23 cellular contexts compared by ENCODE assay signal in genomic region chr6:53233309-53233708, GRCh38.
DNase-seq lines count a peak whose midpoint lies in the region; ATAC-seq and TF ChIP-seq lines count a peak whose summit lies in the region.
"Had no signal": no experiment of that assay in that cellular context is flagged by ENCODE, and none has a peak within 500 bp of the region (broad histone marks: within the 10 kb centered on the region; RNA-seq: fewer than 3 reads in every experiment).

No MANE protein-coding gene starts in this region.

- WGBS in IMR-90 (ENCODE audit: extremely low coverage in 2 of 2, insufficient read length in 1 of 2), 2 experiments: no CpG with 5 or more reads among the region's 4 CpGs

- no peak overlapping the region for H4K5ac ChIP-seq in IMR-90 (ENCODE audit: low read depth, low read length)

- TF ChIP-seq CTCF in IMR-90 (conservative IDR thresholded peaks at IDR 0.05; ENCODE audit: low read depth, low read length): no peak

- BruUV-seq in IMR-90 (replicated peaks; lab: Mats Ljungman, UMichigan): no TSS peak

- H2BK5ac ChIP-seq in IMR-90 (ENCODE audit: low read depth, low read length, poor library complexity, severe bottlenecking): no peak overlapping the region

- dilution Hi-C loops in IMR-90 (cut with HindIII; ENCODE audit: low sequenced_read_pairs, unreplicated experiment): no loop called here

- H3K36me3 ChIP-seq in IMR-90 (ENCODE audit: control insufficient read depth, insufficient read depth, low read length): no peaks in the 10 kb centered on the region
- H3K36me3 ChIP-seq: lower lobe of right lung, thoracic aorta had no signal

- no peak overlapping the region for H3K4me2 ChIP-seq in IMR-90 (ENCODE audit: low read depth, low read length)
- H3K4me2 ChIP-seq: GM23338 had no signal

- H2BK15ac ChIP-seq in IMR-90 (ENCODE audit: low read depth, low read length): no peak overlapping the region

- no peak overlapping the region for H2AFZ ChIP-seq in IMR-90 (replicated peaks; ENCODE audit: low read length, poor library complexity)
- H2AFZ ChIP-seq: GM23338 had no signal

- H3K27ac ChIP-seq in IMR-90 (ENCODE audit: insufficient read depth, low read length): no peak overlapping the region
- H3K27ac ChIP-seq: 22Rv1, epithelial cell of prostate, lower lobe of right lung, thoracic aorta had no signal

- peaks cover 20% of the 10 kb centered on the region for H3K27me3 ChIP-seq in IMR-90 (ENCODE audit: control insufficient read depth, insufficient read depth, low read length)

- H3K4ac ChIP-seq in IMR-90 (ENCODE audit: low read depth, low read length): no peak overlapping the region

- no peak for TF ChIP-seq RAD21 in IMR-90 (IDR thresholded peaks at IDR 0.05; ENCODE audit: low read length)

- in situ Hi-C loops in IMR-90 (cut with MboI; ENCODE audit: low sequenced_read_pairs): no loop called here

- H4K8ac ChIP-seq in IMR-90 (ENCODE audit: low read depth in 2 of 2, low read length in 2 of 2): no peak overlapping the region

- no peak overlapping the region for H2AK9ac ChIP-seq in IMR-90 (replicated peaks; ENCODE audit: low read depth, low read length, poor library complexity)

- H3K23ac ChIP-seq in IMR-90 (ENCODE audit: low read depth, low read length): no peak overlapping the region

- H2BK20ac ChIP-seq in IMR-90 (ENCODE audit: low read depth, low read length): no peak overlapping the region

- H3K9me3 ChIP-seq in IMR-90 (ENCODE audit: control insufficient read depth, insufficient read depth, low read length): no peaks in the 10 kb centered on the region
- H3K9me3 ChIP-seq: lower lobe of right lung, thoracic aorta had no signal

- H3K14ac ChIP-seq in IMR-90 (replicated peaks; ENCODE audit: low read depth, low read length): no peak overlapping the region

- no peak for TF ChIP-seq POLR2A in IMR-90 (IDR thresholded peaks at IDR 0.05; ENCODE audit: low read depth, low read length)

- H2BK120ac ChIP-seq in IMR-90 (ENCODE audit: low read depth, low read length): no peak overlapping the region

- peak; percentile 50 for DNase-seq in DMS 273 (lab: John Stamatoyannopoulos, UW; ENCODE audit: unreplicated experiment)
- DNase-seq in DMS 273 treated with DMSO at 0.1 percent for 48 hours (lab: John Stamatoyannopoulos, UW): no peak
- peak; percentile 52 for DNase-seq in IMR-90
- peak; percentile 10 for DNase-seq in astrocyte of the hippocampus (ENCODE audit: low read depth, low spot score)
- peak; percentile 84 for DNase-seq in renal cortical epithelial cell (ENCODE audit: low read depth)
- no peak for DNase-seq in left colon
- DNase-seq: activated CD4-positive, alpha-beta T cell treated with anti-CD3 and anti-CD28 coated beads, Interleukin-2, amount 50 U/mL, for 1 hour; activated CD8-positive, alpha-beta memory T cell treated with anti-CD3 and anti-CD28 coated beads, Interleukin-2, amount 10 ng/mL, durations not matched to agents 7 days and 5 days; activated T-cell treated with anti-CD3 and anti-CD28 coated beads, Interleukin-2, amount 50 U/mL, for 48 hours; CD4-positive, alpha-beta memory T cell; effector CD8-positive, alpha-beta T cell; lower lobe of right lung; natural killer cell; NCI-H1694 treated with DMSO at 0.1 percent for 48 hours; NCI-H524 treated with DMSO at 0.1 percent for 48 hours; SHP77 treated with DMSO at 0.1 percent for 48 hours had no signal

- H3K9ac ChIP-seq in IMR-90 (ENCODE audit: low read depth, low read length): no peak overlapping the region

- CTCF ChIA-PET in IMR-90 (lab: Yijun Ruan, JAX): no interaction called here

- no peaks in the 10 kb centered on the region for H3K4me1 ChIP-seq in IMR-90 (ENCODE audit: control insufficient read depth, insufficient read depth, low read length)
- H3K4me1 ChIP-seq: lower lobe of right lung had no signal

- no peak overlapping the region for H3K4me3 ChIP-seq in IMR-90 (ENCODE audit: insufficient read depth, low read depth, low read length)
- H3K4me3 ChIP-seq: GM23338, lower lobe of right lung, thoracic aorta had no signal

- H3K56ac ChIP-seq in IMR-90 (ENCODE audit: extremely low read depth, insufficient read depth, low read length): no peak overlapping the region

- H3K79me1 ChIP-seq in IMR-90 (ENCODE audit: low read depth in 1 of 2, low read length in 2 of 2): no peaks in the 10 kb centered on the region

- POLR2A ChIA-PET in IMR-90 (lab: Charles Lee; ENCODE audit: unreplicated experiment): no interaction called here

- no peaks in the 10 kb centered on the region for H3K9me1 ChIP-seq in IMR-90 (ENCODE audit: insufficient read depth, low read length)

- no peak overlapping the region for H3K18ac ChIP-seq in IMR-90 (ENCODE audit: low read depth, low read length)

- intact Hi-C loops in IMR-90 (cut with micrococcal nuclease): no loop called here
- intact Hi-C loops in left colon (cut with DNase I, micrococcal nuclease): no loop called here

- no peak overlapping the region for H4K91ac ChIP-seq in IMR-90 (ENCODE audit: insufficient read depth, low read depth, low read length)

- ATAC-seq in IMR-90 (ENCODE audit: low read depth) (peak; percentile 61), left colon (no peak), HG03135 (IDR thresholded peaks at IDR 0.05; ENCODE audit: unreplicated experiment) (no peak), GM21423 (IDR thresholded peaks at IDR 0.05; ENCODE audit: unreplicated experiment) (no peak)
- ATAC-seq: activated CD8-positive, alpha-beta memory T cell treated with anti-CD3 and anti-CD28 coated beads, Interleukin-2, amount 10 ng/mL, durations not matched to agents 7 days and 5 days; GM23338; lower lobe of right lung; natural killer cell; WTC11 had no signal

- H4K20me1 ChIP-seq in IMR-90 (ENCODE audit: insufficient read depth, low read length): no peaks in the 10 kb centered on the region

- no peak overlapping the region for H2AK5ac ChIP-seq in IMR-90 (ENCODE audit: low read depth, low read length)

TF ChIP-seq in IMR-90, 13 proteins besides CTCF, POLR2A, EP300 and RAD21:
- TF ChIP-seq FOS (IDR thresholded peaks at IDR 0.05; ENCODE audit: low read depth, low read length) (no peak), BHLHE40 (IDR thresholded peaks at IDR 0.05; ENCODE audit: low read depth, low read length) (peak; percentile 77), MAZ (IDR thresholded peaks at IDR 0.05; ENCODE audit: borderline replicate concordance, low read depth, low read length) (no peak)

Comparison
In these comparisons a context has a peak if more than half of its experiments do, and no peak if none do; other contexts are left out.
1. DNase-seq: peak in DMS 273 (single experiment), IMR-90 (single experiment), astrocyte of the hippocampus (single experiment) and renal cortical epithelial cell (single experiment); none in DMS 273 treated with DMSO at 0.1 percent for 48 hours (single experiment) and left colon (0 of 2).